20 cellular contexts compared by ENCODE assay signal in genomic region chr22:46549565-46549840, GRCh38.
"Had no signal": no experiment of that assay in that cellular context is flagged by ENCODE, and none has a peak within 500 bp of the region (broad histone marks: within the 10 kb centered on the region; RNA-seq: fewer than 3 reads in every experiment).

No MANE protein-coding gene starts in this region.

- H3K9me3 Mint-ChIP-seq: immature natural killer cell; natural killer cell treated with Interleukin-12 subunit alpha and Interleukin-12 subunit beta and Interleukin-15 and Interleukin-18, amount 100 ng/mL, for 72 hours had no signal

- H3K4me1 ChIP-seq: colonic mucosa had no signal

- H3K27me3 ChIP-seq: colonic mucosa, gastrocnemius medialis, suprapubic skin, transverse colon, vagina had no signal

- DNase-seq: activated CD4-positive, alpha-beta T cell treated with anti-CD3 and anti-CD28 coated beads, Interleukin-2, amount 10 ng/mL, durations not matched to agents 24 days and 14 days; activated CD8-positive, alpha-beta memory T cell treated with anti-CD3 and anti-CD28 coated beads, Interleukin-2, amount 50 U/mL, for 4 hours; activated CD8-positive, alpha-beta T cell treated with anti-CD3 and anti-CD28 coated beads for 36 hours; activated effector memory CD4-positive, alpha-beta T cell treated with Interleukin-2 at 50 U/mL for 16 hours; activated naive CD4-positive, alpha-beta T cell treated with anti-CD3 and anti-CD28 coated beads, Interleukin-2, amount 10 ng/mL, durations not matched to agents 7 days and 5 days; activated T-cell treated with anti-CD3 and anti-CD28 coated beads, Interleukin-2, amount 50 U/mL, for 48 hours; colonic mucosa; gastrocnemius medialis; immature natural killer cell; kidney glomerular epithelial cell; occipital lobe; stimulated activated CD4-positive, alpha-beta T cell treated with anti-CD3 and anti-CD28 coated beads, Interleukin-15, amount 100 ng/mL, for 24 hours; stimulated activated CD4-positive, alpha-beta T cell treated with anti-CD3 and anti-CD28 coated beads, Interleukin-4, amount 100 ng/mL, for 1 hour; stimulated activated naive CD8-positive, alpha-beta T cell treated with anti-CD3 and anti-CD28 coated beads, Interleukin-15, amount 100 ng/mL, for 72 hours; transverse colon had no signal

- H3K36me3 Mint-ChIP-seq: activated naive CD4-positive, alpha-beta T cell treated with anti-CD3 and anti-CD28 coated beads, Interleukin-2, amount 10 ng/mL, durations not matched to agents 7 days and 5 days; immature natural killer cell; natural killer cell treated with Interleukin-12 subunit alpha and Interleukin-12 subunit beta and Interleukin-15 and Interleukin-18, amount 100 ng/mL, for 72 hours had no signal

- H3K9me3 ChIP-seq: colonic mucosa, gastrocnemius medialis, suprapubic skin, transverse colon, vagina had no signal

- ATAC-seq: activated CD8-positive, alpha-beta T cell treated with anti-CD3 and anti-CD28 coated beads for 36 hours; gastrocnemius medialis; natural killer cell treated with Interleukin-12 subunit alpha and Interleukin-12 subunit beta and Interleukin-15 and Interleukin-18, amount 100 ng/mL, for 72 hours; stimulated activated naive CD8-positive, alpha-beta T cell treated with anti-CD3 and anti-CD28 coated beads, Interleukin-15, amount 100 ng/mL, for 72 hours had no signal

- H3K27ac Mint-ChIP-seq: activated CD4-positive, alpha-beta T cell treated with anti-CD3 and anti-CD28 coated beads, Interleukin-2, amount 10 ng/mL, durations not matched to agents 24 days and 14 days; activated CD8-positive, alpha-beta T cell treated with anti-CD3 and anti-CD28 coated beads for 36 hours; activated naive CD4-positive, alpha-beta T cell treated with anti-CD3 and anti-CD28 coated beads, Interleukin-2, amount 10 ng/mL, durations not matched to agents 7 days and 5 days; immature natural killer cell; natural killer cell treated with Interleukin-12 subunit alpha and Interleukin-12 subunit beta and Interleukin-15 and Interleukin-18, amount 100 ng/mL, for 72 hours; stimulated activated naive CD8-positive, alpha-beta T cell treated with anti-CD3 and anti-CD28 coated beads, Interleukin-15, amount 100 ng/mL, for 72 hours; T-helper 1 cell treated with Interleukin-12 subunit alpha and Interleukin-12 subunit beta and Interleukin-4 antibody, amounts not matched to agents 30 μg/mL and 1 μg/mL, for 36 hours had no signal

- H3K4me3 Mint-ChIP-seq: activated CD4-positive, alpha-beta T cell treated with anti-CD3 and anti-CD28 coated beads, Interleukin-2, amount 10 ng/mL, durations not matched to agents 24 days and 14 days; activated CD8-positive, alpha-beta T cell treated with anti-CD3 and anti-CD28 coated beads for 36 hours; activated naive CD4-positive, alpha-beta T cell treated with anti-CD3 and anti-CD28 coated beads, Interleukin-2, amount 10 ng/mL, durations not matched to agents 7 days and 5 days; immature natural killer cell; natural killer cell treated with Interleukin-12 subunit alpha and Interleukin-12 subunit beta and Interleukin-15 and Interleukin-18, amount 100 ng/mL, for 72 hours; stimulated activated naive CD8-positive, alpha-beta T cell treated with anti-CD3 and anti-CD28 coated beads, Interleukin-15, amount 100 ng/mL, for 72 hours; T-helper 1 cell treated with Interleukin-12 subunit alpha and Interleukin-12 subunit beta and Interleukin-4 antibody, amounts not matched to agents 30 μg/mL and 1 μg/mL, for 36 hours had no signal

- H3K36me3 ChIP-seq: colonic mucosa, gastrocnemius medialis, suprapubic skin, transverse colon, vagina had no signal

- H3K4me1 Mint-ChIP-seq: activated CD4-positive, alpha-beta T cell treated with anti-CD3 and anti-CD28 coated beads, Interleukin-2, amount 10 ng/mL, durations not matched to agents 24 days and 14 days; activated naive CD4-positive, alpha-beta T cell treated with anti-CD3 and anti-CD28 coated beads, Interleukin-2, amount 10 ng/mL, durations not matched to agents 7 days and 5 days; immature natural killer cell had no signal

- H3K27ac ChIP-seq: colonic mucosa, gastrocnemius medialis, suprapubic skin, transverse colon had no signal

- H3K4me3 ChIP-seq: colonic mucosa, gastrocnemius medialis, skin epidermis, suprapubic skin, transverse colon, vagina had no signal
